ENCODE assay signal across 16 cellular contexts in the genomic region with DNA sequence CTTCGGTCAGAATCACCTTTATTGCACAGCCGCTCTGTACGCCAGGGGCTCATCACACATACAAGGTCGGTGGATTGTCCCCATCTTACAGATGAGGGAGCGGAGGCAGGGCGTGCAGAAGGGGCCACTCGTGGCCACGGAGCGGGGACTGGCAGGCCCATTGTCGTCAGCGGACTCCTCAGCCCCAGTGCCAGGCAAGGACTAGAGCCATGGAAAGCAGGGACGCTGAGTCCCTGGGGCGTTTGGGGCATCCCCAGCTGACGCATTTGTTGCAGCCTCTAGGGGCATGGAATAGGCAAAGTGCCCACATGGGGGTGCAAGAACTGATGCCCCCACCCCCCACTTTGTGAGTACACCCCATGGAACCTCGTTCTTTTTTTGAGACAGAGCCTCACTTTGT. TPM values are rescaled to one million over a fixed set of nuclear protein-coding genes. Genes with fewer than 3 reads are reported as not detected.
DNase-seq lines count a peak whose midpoint lies in the region; ATAC-seq and TF ChIP-seq lines count a peak whose summit lies in the region.
"Had no signal": no experiment of that assay in that cellular context is flagged by ENCODE, and none has a peak within 500 bp of the region (broad histone marks: within the 10 kb centered on the region; RNA-seq: fewer than 3 reads in every experiment).

No MANE protein-coding gene starts in this region.

- no peak overlapping the region; the same call in 1 of the 2 replicates for H2AFZ ChIP-seq in Loucy (ENCODE audit: low read length)

- no peak for DNase-seq in activated T-cell treated with anti-CD3 and anti-CD28 coated beads, Interleukin-2, amount 50 U/mL, for 4 hours
- DNase-seq in activated T-cell treated with anti-CD3 and anti-CD28 coated beads for 4 hours (no peak), spleen (peak; percentile 79), germinal center (ENCODE audit: low spot score) (no peak)
- DNase-seq in activated naive CD8-positive, alpha-beta T cell treated with anti-CD3 and anti-CD28 coated beads, Interleukin-2, amount 50 U/mL, for 24 hours: no peak
- DNase-seq: ACHN, amniotic stem cell, DMS79 treated with DMSO at 0.1 percent for 48 hours, left ventricle myocardium inferior, NCI-H1105 treated with DMSO at 0.1 percent for 48 hours, OCI-M1 had no signal

- intact Hi-C loops in spleen (cut with DNase I; ENCODE audit: low total_unique reads): loop anchor here (10.0 kb wide), 1 partner anchor 46 kb away; a partner anchor contains a TSS

- H3K27ac Mint-ChIP-seq in activated naive CD8-positive, alpha-beta T cell treated with anti-CD3 and anti-CD28 coated beads, Interleukin-2, amount 50 U/mL, for 24 hours: peak overlapping the region; percentile 95

- TF ChIP-seq CTCF in Loucy (conservative IDR thresholded peaks at IDR 0.05; ENCODE audit: low read length): no peak
- no peak for TF ChIP-seq CTCF in spleen (IDR thresholded peaks at IDR 0.05 in 8 of 11, conservative IDR thresholded peaks at IDR 0.05 in 3 of 11)

- no peak overlapping the region for H3K9ac ChIP-seq in Loucy (ENCODE audit: low read depth, low read length, poor library complexity, severe bottlenecking)

- H3K9me3 Mint-ChIP-seq in activated T-cell treated with anti-CD3 and anti-CD28 coated beads, Interleukin-2, amount 50 U/mL, for 4 hours: no peaks in the 10 kb centered on the region
- H3K9me3 Mint-ChIP-seq in activated naive CD8-positive, alpha-beta T cell treated with anti-CD3 and anti-CD28 coated beads, Interleukin-2, amount 50 U/mL, for 24 hours: no peaks in the 10 kb centered on the region

- TF ChIP-seq POLR2A in spleen (IDR thresholded peaks at IDR 0.05): no peak

- H3K9me2 ChIP-seq in Loucy (replicated peaks; ENCODE audit: low read depth, low read length): no peaks in the 10 kb centered on the region

- peak overlapping the region; percentile 65 for H3K4me3 Mint-ChIP-seq in activated T-cell treated with anti-CD3 and anti-CD28 coated beads, Interleukin-2, amount 50 U/mL, for 4 hours
- peak overlapping the region; percentile 75 for H3K4me3 Mint-ChIP-seq in activated naive CD8-positive, alpha-beta T cell treated with anti-CD3 and anti-CD28 coated beads, Interleukin-2, amount 50 U/mL, for 24 hours

- no peaks in the 10 kb centered on the region for H3K36me3 ChIP-seq in Loucy (ENCODE audit: insufficient read depth, low read length)
- H3K36me3 ChIP-seq in spleen: no peaks in the 10 kb centered on the region
- H3K36me3 ChIP-seq: left ventricle myocardium inferior, tibial nerve had no signal

- H3K9me3 ChIP-seq in Loucy (ENCODE audit: insufficient read depth, low read depth, low read length) (no peaks in the 10 kb centered on the region), spleen (no peaks in the 10 kb centered on the region)
- H3K9me3 ChIP-seq: left ventricle myocardium inferior, tibial nerve had no signal

- H3K27me3 ChIP-seq in Loucy (ENCODE audit: insufficient read depth, low read length, poor library complexity, severe bottlenecking) (no peaks in the 10 kb centered on the region), spleen (replicated peaks in 1 of 7) (no peaks in the 10 kb centered on the region)
- H3K27me3 ChIP-seq: tibial nerve had no signal

- peaks cover 7% of the 10 kb centered on the region for H3K4me1 ChIP-seq in Loucy (ENCODE audit: insufficient read depth, low read length, poor library complexity, severe bottlenecking)
- peaks cover 11 to 62% (median 43%) of the 10 kb centered on the region in 6 donors for H3K4me1 ChIP-seq in spleen

- no peaks in the 10 kb centered on the region for H4K20me1 ChIP-seq in Loucy (ENCODE audit: insufficient read depth, low read length, poor library complexity, severe bottlenecking)

- H3K4me2 ChIP-seq in Loucy (ENCODE audit: low read depth, low read length, poor library complexity, severe bottlenecking): peak overlapping the region; percentile 6

- H3K4me1 Mint-ChIP-seq in activated T-cell treated with anti-CD3 and anti-CD28 coated beads, Interleukin-2, amount 50 U/mL, for 4 hours (ENCODE audit: low read depth): peaks cover 42% of the 10 kb centered on the region
- H3K4me1 Mint-ChIP-seq in activated naive CD8-positive, alpha-beta T cell treated with anti-CD3 and anti-CD28 coated beads, Interleukin-2, amount 50 U/mL, for 24 hours: peaks cover 63% of the 10 kb centered on the region

- H3K79me2 ChIP-seq in Loucy (ENCODE audit: insufficient read depth, low read length): no peaks in the 10 kb centered on the region

- no peaks in the 10 kb centered on the region for H3K36me3 Mint-ChIP-seq in activated T-cell treated with anti-CD3 and anti-CD28 coated beads, Interleukin-2, amount 50 U/mL, for 4 hours (ENCODE audit: insufficient read depth)
- no peaks in the 10 kb centered on the region for H3K36me3 Mint-ChIP-seq in activated naive CD8-positive, alpha-beta T cell treated with anti-CD3 and anti-CD28 coated beads, Interleukin-2, amount 50 U/mL, for 24 hours (ENCODE audit: low read depth)

- H3K4me3 ChIP-seq in Loucy (ENCODE audit: low read length, poor library complexity, severe bottlenecking) (no peak overlapping the region), spleen (peak overlapping the region in 1 of 8 donors; percentile 35)
- H3K4me3 ChIP-seq: coronary artery, left ventricle myocardium inferior, tibial nerve had no signal

- ATAC-seq in activated T-cell treated with anti-CD3 and anti-CD28 coated beads, Interleukin-2, amount 50 U/mL, for 4 hours: peak in 1 of 2 donors; percentile 3
- no peak for ATAC-seq in activated naive CD8-positive, alpha-beta T cell treated with anti-CD3 and anti-CD28 coated beads, Interleukin-2, amount 50 U/mL, for 24 hours
- no peak for ATAC-seq in GM19467 (IDR thresholded peaks at IDR 0.05; ENCODE audit: unreplicated experiment)
- ATAC-seq in HG03342 (IDR thresholded peaks at IDR 0.05; ENCODE audit: unreplicated experiment): no peak

- no peaks in the 10 kb centered on the region for H3K27me3 Mint-ChIP-seq in activated T-cell treated with anti-CD3 and anti-CD28 coated beads, Interleukin-2, amount 50 U/mL, for 4 hours (ENCODE audit: low read depth)
- H3K27me3 Mint-ChIP-seq in activated naive CD8-positive, alpha-beta T cell treated with anti-CD3 and anti-CD28 coated beads, Interleukin-2, amount 50 U/mL, for 24 hours: no peaks in the 10 kb centered on the region

- 64 to 77% (median 71%) methylated on average over 14 to 15 of the region's 15 CpGs for WGBS in spleen, 5 donors

- H3F3A ChIP-seq in Loucy (ENCODE audit: low read depth): no peaks in the 10 kb centered on the region

- H3K27ac ChIP-seq in spleen: peak overlapping the region in 3 of 8 donors; percentile 59 to 87 (median 83)
- H3K27ac ChIP-seq: coronary artery, left ventricle myocardium inferior, tibial nerve had no signal

RNA-seq across cellular contexts. Expression of a gene that starts 29.8 kb away (rescaled TPM):
- total RNA-seq in activated T-cell treated with anti-CD3 and anti-CD28 coated beads, Interleukin-2, amount 50 U/mL, for 4 hours: 100 to 1,000 TPM; 162 to 242 (median 189) TPM
- total RNA-seq in spleen: 100 to 1,000 TPM in 2 of 7 donors, 10 to 100 TPM in 5; 62.0 to 139 (median 86.8) TPM
- polyA plus RNA-seq in spleen: 10 to 100 TPM in 2 of 3 donors, 1 to 10 TPM in 1; 10.0 to 33.3 (median 10.9) TPM

RNA-seq across cellular contexts. Expression of a gene that starts 45.8 kb away (rescaled TPM):
- 1 to 10 TPM; 3.6 to 8.1 (median 5.8) TPM for total RNA-seq in activated T-cell treated with anti-CD3 and anti-CD28 coated beads, Interleukin-2, amount 50 U/mL, for 4 hours
- 100 to 1,000 TPM; 150 to 369 (median 272) TPM for total RNA-seq in spleen
- polyA plus RNA-seq in spleen: 100 to 1,000 TPM in 1 of 3 donors, 10 to 100 TPM in 2; 39.5 to 176 (median 89.2) TPM

Comparison
In these comparisons a context has a peak if more than half of its experiments do, and no peak if none do; other contexts are left out.
1. RNA of a gene that starts 45.8 kb away (total RNA-seq): 150 to 369 TPM in spleen; 3.6 to 8.1 TPM in activated T-cell treated with anti-CD3 and anti-CD28 coated beads, Interleukin-2, amount 50 U/mL, for 4 hours; every median in the first group is over 10 times any median in the second.